ENCODE assay signal across 8 cellular contexts in genomic region chr17:63405741-63406261, GRCh38. TPM values are rescaled to one million over a fixed set of nuclear protein-coding genes. Genes with fewer than 3 reads are reported as not detected.
A peak's percentile ranks its signal among the peaks of the same experiment; 100 is the strongest.
DNase-seq lines count a peak whose midpoint lies in the region; ATAC-seq and TF ChIP-seq lines count a peak whose summit lies in the region.

No MANE protein-coding gene starts in this region.

- CTCF ChIA-PET in CD8-positive, alpha-beta T cell (lab: Charles Lee) = interaction anchor here (0.7 to 2.9 kb wide), 22 partner anchors 9 to 804 kb away, joined by 3 to 26 read pairs (median 4); no protein-coding TSS in a partner anchor
- CTCF ChIA-PET in MCF 10A (lab: Yijun Ruan, JAX) = interaction anchor here (0.5 to 4.1 kb wide), 29 partner anchors 9 to 736 kb away, joined by 3 to 63 read pairs (median 5); no protein-coding TSS in a partner anchor

- H3K9me3 Mint-ChIP-seq in CD8-positive, alpha-beta T cell = no peaks in the 10 kb centered on the region
- H3K9me3 Mint-ChIP-seq in MCF 10A (ENCODE audit: unreplicated experiment) = no peaks in the 10 kb centered on the region
- no peaks in the 10 kb centered on the region for H3K9me3 Mint-ChIP-seq in type B pancreatic cell

- BruUV-seq in MCF 10A (replicated peaks; lab: Mats Ljungman, UMichigan) = no TSS peak

- H3K36me3 ChIP-seq in CD8-positive, alpha-beta T cell (ENCODE audit: insufficient read depth, low read length) = no peaks in the 10 kb centered on the region
- peaks cover 9% of the 10 kb centered on the region for H3K36me3 ChIP-seq in HAP-1 (replicated peaks)

- H3K27ac Mint-ChIP-seq in CD8-positive, alpha-beta T cell = no peak overlapping the region
- H3K27ac Mint-ChIP-seq in MCF 10A (ENCODE audit: low read depth, unreplicated experiment) (no peak overlapping the region), type B pancreatic cell (no peak overlapping the region)

- no peaks in the 10 kb centered on the region for H3K27me3 ChIP-seq in CD8-positive, alpha-beta T cell (ENCODE audit: insufficient read depth, low read length)
- no peaks in the 10 kb centered on the region for H3K27me3 ChIP-seq in HAP-1 (ENCODE audit: low read depth)

- no peak overlapping the region for H3K4me3 ChIP-seq in CD8-positive, alpha-beta T cell (ENCODE audit: low read depth, low read length)
- H3K4me3 ChIP-seq in HAP-1 = no peak overlapping the region

- no peak overlapping the region for H3K27ac ChIP-seq in CD8-positive, alpha-beta T cell (ENCODE audit: low read depth, low read length)

- no peaks in the 10 kb centered on the region for H3K9me3 ChIP-seq in CD8-positive, alpha-beta T cell (ENCODE audit: low read length)
- H3K9me3 ChIP-seq in HAP-1 = no peaks in the 10 kb centered on the region

- H3K27me3 Mint-ChIP-seq in CD8-positive, alpha-beta T cell (ENCODE audit: low read depth) = no peaks in the 10 kb centered on the region
- H3K27me3 Mint-ChIP-seq in MCF 10A (ENCODE audit: insufficient read depth, unreplicated experiment) (no peaks in the 10 kb centered on the region), type B pancreatic cell (no peaks in the 10 kb centered on the region)

- H3K4me1 ChIP-seq in CD8-positive, alpha-beta T cell (ENCODE audit: insufficient read depth, low read length) = no peaks in the 10 kb centered on the region
- H3K4me1 ChIP-seq in HAP-1 = peaks cover 9% of the 10 kb centered on the region; the same call in 1 of the 2 replicates

- H3K36me3 Mint-ChIP-seq in CD8-positive, alpha-beta T cell = peaks cover 19% of the 10 kb centered on the region
- H3K36me3 Mint-ChIP-seq in MCF 10A (ENCODE audit: insufficient read depth, unreplicated experiment) = peaks cover 33% of the 10 kb centered on the region
- H3K36me3 Mint-ChIP-seq in type B pancreatic cell = peaks cover 18% of the 10 kb centered on the region

- intact Hi-C loops in CD8-positive, alpha-beta T cell (cut with DNase I, micrococcal nuclease) = loop anchor here (1.0 to 5.0 kb wide), 6 partner anchors 408 to 854 kb away; no protein-coding TSS in a partner anchor
- intact Hi-C loops in MCF 10A (cut with micrococcal nuclease) = loop anchor here (1.0 to 5.0 kb wide), 6 partner anchors 324 to 854 kb away; no protein-coding TSS in a partner anchor

- TF ChIP-seq CTCF in CD8-positive, alpha-beta T cell (IDR thresholded peaks at IDR 0.05) = peak; percentile 60
- TF ChIP-seq CTCF in MCF 10A (IDR thresholded peaks at IDR 0.05; ENCODE audit: unreplicated experiment) (peak; percentile 60), type B pancreatic cell (conservative IDR thresholded peaks at IDR 0.05) (peak; percentile 81)

- H3K4me1 Mint-ChIP-seq in CD8-positive, alpha-beta T cell (ENCODE audit: low read depth) = peaks cover 2% of the 10 kb centered on the region
- H3K4me1 Mint-ChIP-seq in MCF 10A (ENCODE audit: insufficient read depth, unreplicated experiment) (peaks cover 5% of the 10 kb centered on the region), type B pancreatic cell (ENCODE audit: unreplicated experiment) (peaks cover 12% of the 10 kb centered on the region)

- in situ Hi-C loops in HAP-1 (cut with MboI; ENCODE audit: low sequenced_read_pairs) = loop anchor here (10.0 to 25.0 kb wide), 2 partner anchors 318 to 701 kb away; no protein-coding TSS in a partner anchor

- POLR2A ChIA-PET in CD8-positive, alpha-beta T cell (lab: Charles Lee) = no interaction called here
- POLR2A ChIA-PET in MCF 10A (lab: Yijun Ruan, JAX) = interaction anchor here (0.9 to 2.0 kb wide), 3 partner anchors 324 to 734 kb away, joined by 3 to 11 read pairs (median 8); no protein-coding TSS in a partner anchor

- ATAC-seq in CD8-positive, alpha-beta T cell = peak; percentile 44
- ATAC-seq in GM21526 (IDR thresholded peaks at IDR 0.05; ENCODE audit: low FRiP score, unreplicated experiment) = no peak

- DNase-seq in CD8-positive, alpha-beta T cell = no peak
- peak; percentile 49 to 83 for DNase-seq in HAP-1 (ENCODE audit: low spot score in 2 of 2)
- peak; percentile 34 for DNase-seq in NCI-H526 treated with DMSO at 0.1 percent for 48 hours (lab: John Stamatoyannopoulos, UW)
- DNase-seq in MCF 10A (ENCODE audit: unreplicated experiment) = peak; percentile 66
- peak; percentile 50 for DNase-seq in kidney glomerular epithelial cell (lab: John Stamatoyannopoulos, UW)
- no peak for DNase-seq in type B pancreatic cell (ENCODE audit: extremely low spot score, unreplicated experiment)
- DNase-seq in stimulated activated CD4-positive, alpha-beta T cell treated with anti-CD3 and anti-CD28 coated beads, Interleukin-2, amount 100 ng/mL, for 24 hours = no peak

- H3K4me3 Mint-ChIP-seq in CD8-positive, alpha-beta T cell = no peak overlapping the region
- H3K4me3 Mint-ChIP-seq in MCF 10A (ENCODE audit: unreplicated experiment) (no peak overlapping the region), type B pancreatic cell (no peak overlapping the region)

RNA-seq across cellular contexts. Expression of gene CYB561, which starts 40.3 kb away (rescaled TPM):
- total RNA-seq in CD8-positive, alpha-beta T cell = 10 to 100 TPM; 13.7 to 14.9 TPM
- total RNA-seq in MCF 10A (2022) = 57.2 and 62.0 TPM in 2 replicates
- total RNA-seq in type B pancreatic cell (ENCODE audit: low replicate concordance) = 34.5 and 85.1 TPM in 2 replicates

Comparison
In these comparisons a context has a peak if more than half of its experiments do, and no peak if none do; other contexts are left out.
1. DNase-seq: peak in HAP-1 (2 of 2), NCI-H526 treated with DMSO at 0.1 percent for 48 hours (single experiment), MCF 10A (single experiment) and kidney glomerular epithelial cell (single experiment); none in CD8-positive, alpha-beta T cell (0 of 7), type B pancreatic cell (single experiment) and stimulated activated CD4-positive, alpha-beta T cell treated with anti-CD3 and anti-CD28 coated beads, Interleukin-2, amount 100 ng/mL, for 24 hours (0 of 2).
2. Peak in every context shown above with its lines, with median percentiles within 50 percentile points of each other: CTCF ChIP-seq.